ENCODE assay signal across 8 cellular contexts in the genomic region with DNA sequence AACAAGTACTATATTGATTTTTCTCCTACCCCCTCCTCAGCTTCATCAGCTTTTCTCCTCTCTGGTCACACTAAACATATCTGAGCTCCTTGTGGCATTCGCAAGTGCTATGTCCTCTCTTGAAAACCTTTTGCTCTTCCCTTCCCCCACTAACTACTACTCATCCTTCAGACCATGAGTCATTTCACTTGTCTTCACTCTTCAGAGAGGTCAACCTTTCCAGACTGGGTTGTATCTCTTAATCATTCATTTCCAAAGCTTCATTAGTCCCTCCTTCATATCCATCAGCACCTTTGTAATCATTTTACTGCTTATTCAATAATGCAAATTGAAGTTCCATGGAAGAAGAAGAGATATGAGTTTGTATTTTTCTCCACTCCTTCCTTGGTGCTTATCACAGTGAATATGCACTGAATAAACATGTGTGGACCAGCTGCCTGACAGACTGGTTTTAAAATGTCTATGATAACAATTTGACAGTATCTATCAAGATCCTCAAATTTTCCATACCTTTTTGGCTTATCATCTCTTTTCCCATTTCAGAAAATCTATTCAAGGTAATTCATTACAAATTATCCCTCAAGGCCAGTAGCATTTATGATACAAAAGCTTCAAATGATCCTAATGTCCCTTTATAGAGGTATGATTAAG. TPM values are rescaled to one million over a fixed set of nuclear protein-coding genes. Genes with fewer than 3 reads are reported as not detected.
DNase-seq lines count a peak whose midpoint lies in the region; ATAC-seq, FAIRE-seq and TF ChIP-seq lines count a peak whose summit lies in the region.

No MANE protein-coding gene starts in this region.

- DNase-seq in SW 1271 (lab: John Stamatoyannopoulos, UW) (peak; percentile 13 to 71), left lung (no peak), H54 (ENCODE audit: insufficient read length, low spot score) (no peak), GM12891 (ENCODE audit: insufficient read length, low spot score) (no peak), NCI-H128 (lab: John Stamatoyannopoulos, UW; ENCODE audit: unreplicated experiment) (no peak), mesenteric fat pad (ENCODE audit: low spot score) (no peak)

- H3K27ac ChIP-seq in left lung: peak overlapping the region in 1 of 2 donors; percentile 53

- no peak overlapping the region for H3K4me3 ChIP-seq in left lung

- H3K9me3 ChIP-seq in left lung: no peaks in the 10 kb centered on the region

- TF ChIP-seq CTCF in left lung (IDR thresholded peaks at IDR 0.05): no peak

- no peaks in the 10 kb centered on the region for H3K27me3 ChIP-seq in left lung

- TF ChIP-seq POLR2A in H54 (IDR thresholded peaks at IDR 0.05; ENCODE audit: low read depth, low read length) (no peak), GM12891 (IDR thresholded peaks at IDR 0.05; ENCODE audit: low read depth, low read length) (no peak)

- ATAC-seq in GM19023 (IDR thresholded peaks at IDR 0.05; ENCODE audit: unreplicated experiment) (peak; percentile 82), HG03066 (IDR thresholded peaks at IDR 0.05; ENCODE audit: low read depth, unreplicated experiment) (peak; percentile 72), left lung (peak; percentile 50)

- H3K36me3 ChIP-seq in left lung: peaks cover 0 to 65% of the 10 kb centered on the region in 2 donors

- intact Hi-C loops in left lung (cut with DNase I): no loop called here

- peaks cover 0 to 22% of the 10 kb centered on the region in 2 donors for H3K4me1 ChIP-seq in left lung

- FAIRE-seq in H54 (lab: Jason Lieb, UNC): no peak
- FAIRE-seq in GM12891 (lab: Jason Lieb, UNC): no peak

TF ChIP-seq in GM12891, 5 proteins besides CTCF, POLR2A, EP300 and RAD21:
- TF ChIP-seq POLR2AphosphoS5 (IDR thresholded peaks at IDR 0.05; ENCODE audit: low read depth, low read length) (no peak), PAX5 (IDR thresholded peaks at IDR 0.05; ENCODE audit: insufficient read depth, low read length, severe bottlenecking) (no peak), POU2F2 (IDR thresholded peaks at IDR 0.05; ENCODE audit: low read depth, low read length) (no peak), TAF1 (IDR thresholded peaks at IDR 0.05; ENCODE audit: low read depth, low read length) (no peak), SPI1 (IDR thresholded peaks at IDR 0.05; ENCODE audit: low read depth, low read length) (no peak)

RNA-seq across cellular contexts. Expression of a gene that starts 28.4 kb away (rescaled TPM):
- total RNA-seq in left lung (10 to 100 TPM; 23.1 to 44.7 TPM), mesenteric fat pad (28.6 TPM)
- 2.5 TPM for polyA plus RNA-seq in GM12891 (2012; ENCODE audit: low read depth, missing spikeins)

RNA-seq across cellular contexts. Expression of a gene that starts 45.0 kb away (rescaled TPM):
- 100 to 1,000 TPM in 1 of 2 donors, 10 to 100 TPM in 1; 80.4 to 194 TPM for total RNA-seq in left lung
- 0.10 TPM for polyA plus RNA-seq in GM12891 (2012; ENCODE audit: low read depth, missing spikeins)
- 87.9 TPM for total RNA-seq in mesenteric fat pad

Comparison
In these comparisons a context has a peak if more than half of its experiments do, and no peak if none do; other contexts are left out.
1. DNase-seq: peak in SW 1271 (2 of 2); none in left lung (0 of 2), H54 (single experiment), GM12891 (single experiment), NCI-H128 (single experiment) and mesenteric fat pad (single experiment).
2. Peak in every context shown above with its lines, with median percentiles within 50 percentile points of each other: ATAC-seq.